Comparison of ENCODE assay signal across 21 cellular contexts in genomic region chr2:25073914-25074313, GRCh38.
"Had no signal": no experiment of that assay in that cellular context is flagged by ENCODE, and none has a peak within 500 bp of the region (broad histone marks: within the 10 kb centered on the region; RNA-seq: fewer than 3 reads in every experiment).

No MANE protein-coding gene starts in this region.

- H3K9me3 ChIP-seq: MG63, SJSA1 had no signal

- H3K36me3 ChIP-seq: MG63, SJSA1 had no signal

- FAIRE-seq: RCC 7860 had no signal

- H3K27ac ChIP-seq: SJSA1, SK-N-MC had no signal

- H3K27me3 ChIP-seq: MG63 had no signal

- H3K4me3 ChIP-seq: MG63, SJSA1, SK-N-MC had no signal

- DNase-seq: Karpas-422, KG1, MG63, NCI-H1092, NCI-H1105 treated with DMSO at 0.1 percent for 48 hours, NCI-H1417 treated with DMSO at 0.1 percent for 48 hours, NCI-H146, NCI-H1694 treated with DMSO at 0.1 percent for 48 hours, NCI-H1930, NCI-H2081, NCI-H2107, NCI-H2227 treated with DMSO at 0.1 percent for 48 hours, NCI-H524, NCI-H526 treated with DMSO at 0.1 percent for 48 hours, NCI-H748 treated with DMSO at 0.1 percent for 48 hours, Right ventricle myocardium superior, RPMI8226, SIG-M5 had no signal
